ENCODE assay signal across 1 cellular context in the genomic region with DNA sequence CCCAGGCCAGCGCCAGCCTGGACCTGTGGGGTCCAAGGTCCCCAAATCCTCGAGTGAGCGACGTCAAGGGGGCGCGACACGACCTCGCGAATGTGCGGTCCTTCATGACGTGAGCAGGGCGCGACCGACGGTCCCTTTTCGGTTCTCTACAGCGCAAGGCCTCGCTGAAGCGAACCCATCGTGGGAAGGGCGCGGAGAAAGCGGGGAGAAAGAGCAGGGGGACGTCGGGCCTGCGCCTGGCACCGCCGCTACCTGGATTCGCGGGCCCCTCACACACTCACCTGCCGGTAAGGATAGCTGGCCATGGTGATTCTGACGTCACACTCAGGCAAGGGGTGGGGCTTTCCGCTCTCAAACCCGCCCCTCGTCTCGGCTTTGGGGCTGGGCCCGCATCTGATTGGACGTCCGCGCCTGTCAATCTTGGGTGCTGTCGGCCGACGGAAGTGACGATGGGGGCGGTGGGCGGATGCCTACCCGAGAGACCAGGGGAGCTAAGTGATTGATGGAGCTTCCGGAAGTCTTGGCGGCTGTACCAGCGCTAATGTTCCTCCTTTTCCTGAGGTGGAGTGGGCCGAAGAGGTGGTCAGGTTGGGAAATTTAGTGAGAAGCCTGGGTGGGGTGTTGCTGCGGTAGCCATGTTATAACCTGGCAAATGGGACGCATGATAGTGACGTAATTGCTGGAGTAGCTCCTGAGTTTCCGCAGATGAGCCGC.
TF ChIP-seq lines count a peak whose summit lies in the region.

A gene with protein sequence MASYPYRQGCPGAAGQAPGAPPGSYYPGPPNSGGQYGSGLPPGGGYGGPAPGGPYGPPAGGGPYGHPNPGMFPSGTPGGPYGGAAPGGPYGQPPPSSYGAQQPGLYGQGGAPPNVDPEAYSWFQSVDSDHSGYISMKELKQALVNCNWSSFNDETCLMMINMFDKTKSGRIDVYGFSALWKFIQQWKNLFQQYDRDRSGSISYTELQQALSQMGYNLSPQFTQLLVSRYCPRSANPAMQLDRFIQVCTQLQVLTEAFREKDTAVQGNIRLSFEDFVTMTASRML (minus strand): TSS at position 317 of the 714 bp plus-strand sequence. CDS start 12 bp downstream, at position 305.

TF ChIP-seq in HepG2, 621 proteins besides CTCF, POLR2A, EP300 and RAD21 (continued from another document and continues in another):
- TF ChIP-seq, protein P1, sequence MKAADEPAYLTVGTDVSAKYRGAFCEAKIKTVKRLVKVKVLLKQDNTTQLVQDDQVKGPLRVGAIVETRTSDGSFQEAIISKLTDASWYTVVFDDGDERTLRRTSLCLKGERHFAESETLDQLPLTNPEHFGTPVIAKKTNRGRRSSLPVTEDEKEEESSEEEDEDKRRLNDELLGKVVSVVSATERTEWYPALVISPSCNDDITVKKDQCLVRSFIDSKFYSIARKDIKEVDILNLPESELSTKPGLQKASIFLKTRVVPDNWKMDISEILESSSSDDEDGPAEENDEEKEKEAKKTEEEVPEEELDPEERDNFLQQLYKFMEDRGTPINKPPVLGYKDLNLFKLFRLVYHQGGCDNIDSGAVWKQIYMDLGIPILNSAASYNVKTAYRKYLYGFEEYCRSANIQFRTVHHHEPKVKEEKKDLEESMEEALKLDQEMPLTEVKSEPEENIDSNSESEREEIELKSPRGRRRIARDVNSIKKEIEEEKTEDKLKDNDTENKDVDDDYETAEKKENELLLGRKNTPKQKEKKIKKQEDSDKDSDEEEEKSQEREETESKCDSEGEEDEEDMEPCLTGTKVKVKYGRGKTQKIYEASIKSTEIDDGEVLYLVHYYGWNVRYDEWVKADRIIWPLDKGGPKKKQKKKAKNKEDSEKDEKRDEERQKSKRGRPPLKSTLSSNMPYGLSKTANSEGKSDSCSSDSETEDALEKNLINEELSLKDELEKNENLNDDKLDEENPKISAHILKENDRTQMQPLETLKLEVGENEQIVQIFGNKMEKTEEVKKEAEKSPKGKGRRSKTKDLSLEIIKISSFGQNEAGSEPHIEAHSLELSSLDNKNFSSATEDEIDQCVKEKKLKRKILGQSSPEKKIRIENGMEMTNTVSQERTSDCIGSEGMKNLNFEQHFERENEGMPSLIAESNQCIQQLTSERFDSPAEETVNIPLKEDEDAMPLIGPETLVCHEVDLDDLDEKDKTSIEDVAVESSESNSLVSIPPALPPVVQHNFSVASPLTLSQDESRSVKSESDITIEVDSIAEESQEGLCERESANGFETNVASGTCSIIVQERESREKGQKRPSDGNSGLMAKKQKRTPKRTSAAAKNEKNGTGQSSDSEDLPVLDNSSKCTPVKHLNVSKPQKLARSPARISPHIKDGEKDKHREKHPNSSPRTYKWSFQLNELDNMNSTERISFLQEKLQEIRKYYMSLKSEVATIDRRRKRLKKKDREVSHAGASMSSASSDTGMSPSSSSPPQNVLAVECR (CRISPR knock-in tag; IDR thresholded peaks at IDR 0.05; ENCODE audit: borderline replicate concordance), result peak; percentile 88
- TF ChIP-seq SKI (IDR thresholded peaks at IDR 0.05; ENCODE audit: partially characterized antibody) (peak; percentile 15), MTF2 (CRISPR knock-in tag; IDR thresholded peaks at IDR 0.05; ENCODE audit: borderline replicate concordance) (peak; percentile 65; the same call in 1 of the 2 replicates), SPEN (CRISPR knock-in tag; IDR thresholded peaks at IDR 0.05; ENCODE audit: low read depth) (peak; percentile 62; the same call in 1 of the 2 replicates), TAF15 (IDR thresholded peaks at IDR 0.05; ENCODE audit: low read depth, low read length, poor library complexity, severe bottlenecking) (no peak), RCOR2 (CRISPR knock-in tag; IDR thresholded peaks at IDR 0.05) (0 out of 2 replicates have a peak, but pooled peaks have one; percentile 48), ZNF547 (CRISPR knock-in tag; IDR thresholded peaks at IDR 0.05) (peak; percentile 93), SP140L (CRISPR knock-in tag; IDR thresholded peaks at IDR 0.05; ENCODE audit: borderline replicate concordance) (peak; percentile 3; the same call in 1 of the 2 replicates), ZNF546 (CRISPR knock-in tag; conservative IDR thresholded peaks at IDR 0.05) (no peak), ZSCAN25 (CRISPR knock-in tag; IDR thresholded peaks at IDR 0.05) (peak; percentile 36; the same call in 1 of the 2 replicates), ZNF543 (CRISPR knock-in tag; IDR thresholded peaks at IDR 0.05) (no peak), PHB2 (IDR thresholded peaks at IDR 0.05; ENCODE audit: partially characterized antibody) (no peak), ZNF644 (CRISPR knock-in tag; IDR thresholded peaks at IDR 0.05; ENCODE audit: low read depth) (no peak), ZNF33A (CRISPR knock-in tag; IDR thresholded peaks at IDR 0.05; ENCODE audit: borderline replicate concordance) (no peak), ZNF614 (CRISPR knock-in tag; IDR thresholded peaks at IDR 0.05; ENCODE audit: borderline replicate concordance) (no peak), ZNF605 (CRISPR knock-in tag; IDR thresholded peaks at IDR 0.05) (no peak), EED (CRISPR knock-in tag; IDR thresholded peaks at IDR 0.05) (no peak), POLR2AphosphoS2 (IDR thresholded peaks at IDR 0.05; ENCODE audit: low read depth, low read length) (no peak), ZFP62 (CRISPR knock-in tag; IDR thresholded peaks at IDR 0.05) (no peak), IKZF4 (CRISPR knock-in tag; IDR thresholded peaks at IDR 0.05; ENCODE audit: borderline replicate concordance, low read depth, not compliant biosample characterization) (peak; percentile 76), ERF (CRISPR knock-in tag; IDR thresholded peaks at IDR 0.05) (peak; percentile 30; the same call in 1 of the 2 replicates), TP53 (CRISPR knock-in tag; conservative IDR thresholded peaks at IDR 0.05) (no peak; the same call in 1 of the 2 replicates), ZSCAN31 (CRISPR knock-in tag; IDR thresholded peaks at IDR 0.05; ENCODE audit: low read depth) (no peak), NFIB (CRISPR knock-in tag; IDR thresholded peaks at IDR 0.05; ENCODE audit: borderline replicate concordance) (no peak), ZNF790 (CRISPR knock-in tag; IDR thresholded peaks at IDR 0.05; ENCODE audit: borderline replicate concordance) (no peak), MAFF (IDR thresholded peaks at IDR 0.05; ENCODE audit: low read depth, low read length) (no peak)
- TF ChIP-seq, protein P2, sequence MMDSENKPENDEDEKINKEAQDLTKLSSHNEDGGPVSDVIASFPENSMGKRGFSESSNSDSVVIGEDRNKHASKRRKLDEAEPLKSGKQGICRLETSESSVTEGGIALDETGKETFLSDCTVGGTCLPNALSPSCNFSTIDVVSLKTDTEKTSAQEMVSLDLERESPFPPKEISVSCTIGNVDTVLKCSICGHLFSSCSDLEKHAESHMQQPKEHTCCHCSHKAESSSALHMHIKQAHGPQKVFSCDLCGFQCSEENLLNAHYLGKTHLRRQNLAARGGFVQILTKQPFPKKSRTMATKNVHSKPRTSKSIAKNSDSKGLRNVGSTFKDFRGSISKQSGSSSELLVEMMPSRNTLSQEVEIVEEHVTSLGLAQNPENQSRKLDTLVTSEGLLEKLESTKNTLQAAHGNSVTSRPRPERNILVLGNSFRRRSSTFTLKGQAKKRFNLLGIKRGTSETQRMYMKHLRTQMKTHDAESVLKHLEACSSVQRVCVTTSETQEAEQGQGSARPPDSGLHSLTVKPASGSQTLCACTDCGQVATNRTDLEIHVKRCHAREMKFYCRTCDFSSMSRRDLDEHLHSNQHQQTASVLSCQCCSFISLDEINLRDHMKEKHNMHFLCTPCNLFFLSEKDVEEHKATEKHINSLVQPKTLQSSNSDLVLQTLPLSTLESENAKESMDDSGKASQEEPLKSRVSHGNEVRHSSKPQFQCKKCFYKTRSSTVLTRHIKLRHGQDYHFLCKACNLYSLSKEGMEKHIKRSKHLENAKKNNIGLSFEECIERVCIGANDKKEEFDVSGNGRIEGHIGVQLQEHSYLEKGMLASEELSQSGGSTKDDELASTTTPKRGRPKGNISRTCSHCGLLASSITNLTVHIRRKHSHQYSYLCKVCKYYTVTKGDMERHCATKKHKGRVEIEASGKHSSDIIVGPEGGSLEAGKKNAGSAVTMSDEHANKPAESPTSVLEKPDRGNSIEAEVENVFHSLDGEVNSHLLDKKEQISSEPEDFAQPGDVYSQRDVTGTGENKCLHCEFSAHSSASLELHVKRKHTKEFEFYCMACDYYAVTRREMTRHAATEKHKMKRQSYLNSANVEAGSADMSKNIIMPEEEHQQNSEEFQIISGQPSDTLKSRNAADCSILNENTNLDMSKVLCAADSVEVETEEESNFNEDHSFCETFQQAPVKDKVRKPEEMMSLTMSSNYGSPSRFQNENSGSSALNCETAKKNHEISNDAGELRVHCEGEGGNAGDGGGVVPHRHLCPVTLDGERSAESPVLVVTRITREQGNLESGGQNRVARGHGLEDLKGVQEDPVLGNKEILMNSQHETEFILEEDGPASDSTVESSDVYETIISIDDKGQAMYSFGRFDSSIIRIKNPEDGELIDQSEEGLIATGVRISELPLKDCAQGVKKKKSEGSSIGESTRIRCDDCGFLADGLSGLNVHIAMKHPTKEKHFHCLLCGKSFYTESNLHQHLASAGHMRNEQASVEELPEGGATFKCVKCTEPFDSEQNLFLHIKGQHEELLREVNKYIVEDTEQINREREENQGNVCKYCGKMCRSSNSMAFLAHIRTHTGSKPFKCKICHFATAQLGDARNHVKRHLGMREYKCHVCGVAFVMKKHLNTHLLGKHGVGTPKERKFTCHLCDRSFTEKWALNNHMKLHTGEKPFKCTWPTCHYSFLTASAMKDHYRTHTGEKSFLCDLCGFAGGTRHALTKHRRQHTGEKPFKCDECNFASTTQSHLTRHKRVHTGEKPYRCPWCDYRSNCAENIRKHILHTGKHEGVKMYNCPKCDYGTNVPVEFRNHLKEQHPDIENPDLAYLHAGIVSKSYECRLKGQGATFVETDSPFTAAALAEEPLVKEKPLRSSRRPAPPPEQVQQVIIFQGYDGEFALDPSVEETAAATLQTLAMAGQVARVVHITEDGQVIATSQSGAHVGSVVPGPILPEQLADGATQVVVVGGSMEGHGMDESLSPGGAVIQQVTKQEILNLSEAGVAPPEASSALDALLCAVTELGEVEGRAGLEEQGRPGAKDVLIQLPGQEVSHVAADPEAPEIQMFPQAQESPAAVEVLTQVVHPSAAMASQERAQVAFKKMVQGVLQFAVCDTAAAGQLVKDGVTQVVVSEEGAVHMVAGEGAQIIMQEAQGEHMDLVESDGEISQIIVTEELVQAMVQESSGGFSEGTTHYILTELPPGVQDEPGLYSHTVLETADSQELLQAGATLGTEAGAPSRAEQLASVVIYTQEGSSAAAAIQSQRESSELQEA (CRISPR knock-in tag; IDR thresholded peaks at IDR 0.05; ENCODE audit: not compliant biosample characterization), result peak; percentile 83
- TF ChIP-seq, protein P3, sequence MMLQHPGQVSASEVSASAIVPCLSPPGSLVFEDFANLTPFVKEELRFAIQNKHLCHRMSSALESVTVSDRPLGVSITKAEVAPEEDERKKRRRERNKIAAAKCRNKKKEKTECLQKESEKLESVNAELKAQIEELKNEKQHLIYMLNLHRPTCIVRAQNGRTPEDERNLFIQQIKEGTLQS (CRISPR knock-in tag; IDR thresholded peaks at IDR 0.05), result peak; percentile 42; the same call in 1 of the 2 replicates
- TF ChIP-seq, protein P4, sequence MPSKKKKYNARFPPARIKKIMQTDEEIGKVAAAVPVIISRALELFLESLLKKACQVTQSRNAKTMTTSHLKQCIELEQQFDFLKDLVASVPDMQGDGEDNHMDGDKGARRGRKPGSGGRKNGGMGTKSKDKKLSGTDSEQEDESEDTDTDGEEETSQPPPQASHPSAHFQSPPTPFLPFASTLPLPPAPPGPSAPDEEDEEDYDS (CRISPR knock-in tag; IDR thresholded peaks at IDR 0.05), result peak; percentile 17; the same call in 1 of the 2 replicates
- TF ChIP-seq, protein P5, sequence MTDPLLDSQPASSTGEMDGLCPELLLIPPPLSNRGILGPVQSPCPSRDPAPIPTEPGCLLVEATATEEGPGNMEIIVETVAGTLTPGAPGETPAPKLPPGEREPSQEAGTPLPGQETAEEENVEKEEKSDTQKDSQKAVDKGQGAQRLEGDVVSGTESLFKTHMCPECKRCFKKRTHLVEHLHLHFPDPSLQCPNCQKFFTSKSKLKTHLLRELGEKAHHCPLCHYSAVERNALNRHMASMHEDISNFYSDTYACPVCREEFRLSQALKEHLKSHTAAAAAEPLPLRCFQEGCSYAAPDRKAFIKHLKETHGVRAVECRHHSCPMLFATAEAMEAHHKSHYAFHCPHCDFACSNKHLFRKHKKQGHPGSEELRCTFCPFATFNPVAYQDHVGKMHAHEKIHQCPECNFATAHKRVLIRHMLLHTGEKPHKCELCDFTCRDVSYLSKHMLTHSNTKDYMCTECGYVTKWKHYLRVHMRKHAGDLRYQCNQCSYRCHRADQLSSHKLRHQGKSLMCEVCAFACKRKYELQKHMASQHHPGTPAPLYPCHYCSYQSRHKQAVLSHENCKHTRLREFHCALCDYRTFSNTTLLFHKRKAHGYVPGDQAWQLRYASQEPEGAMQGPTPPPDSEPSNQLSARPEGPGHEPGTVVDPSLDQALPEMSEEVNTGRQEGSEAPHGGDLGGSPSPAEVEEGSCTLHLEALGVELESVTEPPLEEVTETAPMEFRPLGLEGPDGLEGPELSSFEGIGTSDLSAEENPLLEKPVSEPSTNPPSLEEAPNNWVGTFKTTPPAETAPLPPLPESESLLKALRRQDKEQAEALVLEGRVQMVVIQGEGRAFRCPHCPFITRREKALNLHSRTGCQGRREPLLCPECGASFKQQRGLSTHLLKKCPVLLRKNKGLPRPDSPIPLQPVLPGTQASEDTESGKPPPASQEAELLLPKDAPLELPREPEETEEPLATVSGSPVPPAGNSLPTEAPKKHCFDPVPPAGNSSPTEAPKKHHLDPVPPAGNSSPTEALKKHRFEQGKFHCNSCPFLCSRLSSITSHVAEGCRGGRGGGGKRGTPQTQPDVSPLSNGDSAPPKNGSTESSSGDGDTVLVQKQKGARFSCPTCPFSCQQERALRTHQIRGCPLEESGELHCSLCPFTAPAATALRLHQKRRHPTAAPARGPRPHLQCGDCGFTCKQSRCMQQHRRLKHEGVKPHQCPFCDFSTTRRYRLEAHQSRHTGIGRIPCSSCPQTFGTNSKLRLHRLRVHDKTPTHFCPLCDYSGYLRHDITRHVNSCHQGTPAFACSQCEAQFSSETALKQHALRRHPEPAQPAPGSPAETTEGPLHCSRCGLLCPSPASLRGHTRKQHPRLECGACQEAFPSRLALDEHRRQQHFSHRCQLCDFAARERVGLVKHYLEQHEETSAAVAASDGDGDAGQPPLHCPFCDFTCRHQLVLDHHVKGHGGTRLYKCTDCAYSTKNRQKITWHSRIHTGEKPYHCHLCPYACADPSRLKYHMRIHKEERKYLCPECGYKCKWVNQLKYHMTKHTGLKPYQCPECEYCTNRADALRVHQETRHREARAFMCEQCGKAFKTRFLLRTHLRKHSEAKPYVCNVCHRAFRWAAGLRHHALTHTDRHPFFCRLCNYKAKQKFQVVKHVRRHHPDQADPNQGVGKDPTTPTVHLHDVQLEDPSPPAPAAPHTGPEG (CRISPR knock-in tag; IDR thresholded peaks at IDR 0.05), result no peak
- TF ChIP-seq, protein P6, sequence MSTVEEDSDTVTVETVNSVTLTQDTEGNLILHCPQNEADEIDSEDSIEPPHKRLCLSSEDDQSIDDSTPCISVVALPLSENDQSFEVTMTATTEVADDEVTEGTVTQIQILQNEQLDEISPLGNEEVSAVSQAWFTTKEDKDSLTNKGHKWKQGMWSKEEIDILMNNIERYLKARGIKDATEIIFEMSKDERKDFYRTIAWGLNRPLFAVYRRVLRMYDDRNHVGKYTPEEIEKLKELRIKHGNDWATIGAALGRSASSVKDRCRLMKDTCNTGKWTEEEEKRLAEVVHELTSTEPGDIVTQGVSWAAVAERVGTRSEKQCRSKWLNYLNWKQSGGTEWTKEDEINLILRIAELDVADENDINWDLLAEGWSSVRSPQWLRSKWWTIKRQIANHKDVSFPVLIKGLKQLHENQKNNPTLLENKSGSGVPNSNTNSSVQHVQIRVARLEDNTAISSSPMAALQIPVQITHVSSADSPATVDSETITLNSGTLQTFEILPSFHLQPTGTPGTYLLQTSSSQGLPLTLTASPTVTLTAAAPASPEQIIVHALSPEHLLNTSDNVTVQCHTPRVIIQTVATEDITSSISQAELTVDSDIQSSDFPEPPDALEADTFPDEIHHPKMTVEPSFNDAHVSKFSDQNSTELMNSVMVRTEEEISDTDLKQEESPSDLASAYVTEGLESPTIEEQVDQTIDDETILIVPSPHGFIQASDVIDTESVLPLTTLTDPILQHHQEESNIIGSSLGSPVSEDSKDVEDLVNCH (CRISPR knock-in tag; IDR thresholded peaks at IDR 0.05), result no peak
